ENCODE assay signal across 16 cellular contexts in the genomic region with DNA sequence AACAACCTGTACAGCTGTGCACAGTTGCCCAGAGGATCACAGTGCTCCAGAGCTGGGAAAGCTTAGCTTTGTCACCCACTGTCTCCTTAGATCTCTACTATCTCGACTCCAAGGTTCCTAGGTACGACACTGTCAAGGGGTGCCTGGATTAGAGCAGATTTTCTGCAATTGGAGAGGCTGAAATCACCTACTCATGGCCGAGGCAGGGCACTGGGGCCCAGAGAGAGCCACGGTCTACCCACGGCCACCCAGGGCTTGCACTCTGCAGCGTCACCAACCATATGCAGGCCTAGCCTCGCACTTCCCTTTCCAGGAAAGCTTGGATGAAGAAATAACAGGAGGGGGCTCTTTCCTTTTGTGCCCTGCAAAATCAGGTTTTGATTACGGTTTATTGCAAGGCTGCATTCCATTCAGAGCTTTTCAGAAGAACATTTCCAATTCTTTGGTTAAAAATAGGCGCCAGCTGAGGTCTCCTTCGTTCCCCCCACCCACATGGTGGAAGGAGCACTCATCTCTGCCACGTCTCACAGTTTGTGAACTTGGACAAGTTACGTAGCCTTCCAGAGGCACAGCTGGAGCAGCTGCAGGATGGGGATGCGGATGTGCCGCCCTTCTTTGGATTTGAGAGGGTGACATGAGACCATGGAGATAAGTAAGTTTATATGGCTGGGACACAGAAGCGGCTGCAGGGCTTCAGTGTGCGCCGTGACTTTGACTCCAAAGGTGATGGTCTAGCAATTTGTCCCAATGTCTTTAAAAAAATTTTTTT.
DNase-seq lines count a peak whose midpoint lies in the region; ATAC-seq and TF ChIP-seq lines count a peak whose summit lies in the region.
"Had no signal": no experiment of that assay in that cellular context is flagged by ENCODE, and none has a peak within 500 bp of the region (broad histone marks: within the 10 kb centered on the region; RNA-seq: fewer than 3 reads in every experiment).

No MANE protein-coding gene starts in this region.

- H3K79me2 ChIP-seq in smooth muscle cell (ENCODE audit: low read depth) = no peaks in the 10 kb centered on the region

- H3K9ac ChIP-seq in smooth muscle cell (ENCODE audit: low read depth) = no peak overlapping the region
- H3K9ac ChIP-seq: BLaER1 had no signal

- no peaks in the 10 kb centered on the region for H3F3A ChIP-seq in smooth muscle cell (ENCODE audit: low read depth)

- peaks cover 14% of the 10 kb centered on the region for H3K27me3 ChIP-seq in smooth muscle cell (ENCODE audit: low read depth)
- H3K27me3 ChIP-seq: BLaER1 had no signal

- no peak overlapping the region for H3K4me3 Mint-ChIP-seq in stimulated activated effector memory CD8-positive, alpha-beta T cell treated with anti-CD3 and anti-CD28 coated beads, Interleukin-12 subunit alpha, Interleukin-12 subunit beta, amount 100 ng/mL, for 72 hours
- H3K4me3 Mint-ChIP-seq: CD14-positive monocyte; CD8-positive, alpha-beta T cell; IgD-negative memory B cell had no signal

- H3K4me3 ChIP-seq in AG10803 (ENCODE audit: low read length) (no peak overlapping the region), smooth muscle cell (no peak overlapping the region)
- H3K4me3 ChIP-seq: A549, BLaER1, HAP-1 had no signal

- no peaks in the 10 kb centered on the region for H3K36me3 ChIP-seq in smooth muscle cell (ENCODE audit: low read depth)
- H3K36me3 ChIP-seq: BLaER1, HAP-1 had no signal

- H3K4me1 Mint-ChIP-seq in stimulated activated effector memory CD8-positive, alpha-beta T cell treated with anti-CD3 and anti-CD28 coated beads, Interleukin-12 subunit alpha, Interleukin-12 subunit beta, amount 100 ng/mL, for 72 hours = no peaks in the 10 kb centered on the region
- H3K4me1 Mint-ChIP-seq: CD14-positive monocyte, IgD-negative memory B cell had no signal

- H3K9me3 Mint-ChIP-seq in stimulated activated effector memory CD8-positive, alpha-beta T cell treated with anti-CD3 and anti-CD28 coated beads, Interleukin-12 subunit alpha, Interleukin-12 subunit beta, amount 100 ng/mL, for 72 hours = no peaks in the 10 kb centered on the region
- H3K9me3 Mint-ChIP-seq: CD14-positive monocyte; CD8-positive, alpha-beta T cell had no signal

- TF ChIP-seq CTCF in AG10803 (conservative IDR thresholded peaks at IDR 0.05; ENCODE audit: low read length) (no peak), smooth muscle cell (IDR thresholded peaks at IDR 0.05; ENCODE audit: borderline replicate concordance, insufficient read depth, poor library complexity, severe bottlenecking) (no peak)

- no peak overlapping the region for H3K4me2 ChIP-seq in smooth muscle cell
- H3K4me2 ChIP-seq: A549, BLaER1 had no signal

- H3K9me3 ChIP-seq in smooth muscle cell (replicated peaks; ENCODE audit: low read depth) = no peaks in the 10 kb centered on the region
- H3K9me3 ChIP-seq: A549, BLaER1, HAP-1 had no signal

- no peaks in the 10 kb centered on the region for H3K4me1 ChIP-seq in smooth muscle cell (ENCODE audit: low read depth)
- H3K4me1 ChIP-seq: A549, HAP-1 had no signal

- ATAC-seq in stimulated activated effector memory CD8-positive, alpha-beta T cell treated with anti-CD3 and anti-CD28 coated beads, Interleukin-12 subunit alpha, Interleukin-12 subunit beta, amount 100 ng/mL, for 72 hours = peak; percentile 25
- ATAC-seq in GM21723 (IDR thresholded peaks at IDR 0.05; ENCODE audit: unreplicated experiment) = no peak
- ATAC-seq: A549; CD8-positive, alpha-beta T cell; HepG2 had no signal

- no peak overlapping the region for H3K27ac ChIP-seq in smooth muscle cell (ENCODE audit: low read depth)
- H3K27ac ChIP-seq: 22Rv1, A549, BLaER1 had no signal

- DNase-seq in AG10803 (ENCODE audit: low read depth) (peak; percentile 23), UCSD-AML1 (lab: John Stamatoyannopoulos, UW; ENCODE audit: unreplicated experiment) (peak; percentile 52), fibroblast of peridontal ligament (ENCODE audit: extremely low read depth) (peak; percentile 23), smooth muscle cell (lab: John Stamatoyannopoulos, UW; ENCODE audit: unreplicated experiment) (no peak), NCI-H1105 (lab: John Stamatoyannopoulos, UW) (no peak)
- no peak for DNase-seq in stimulated activated effector memory CD8-positive, alpha-beta T cell treated with anti-CD3 and anti-CD28 coated beads, Interleukin-12 subunit alpha, Interleukin-12 subunit beta, amount 100 ng/mL, for 72 hours (ENCODE audit: low spot score in 2 of 2)
- DNase-seq: CD8-positive, alpha-beta T cell; COR-L47 had no signal

- H3K27ac Mint-ChIP-seq in stimulated activated effector memory CD8-positive, alpha-beta T cell treated with anti-CD3 and anti-CD28 coated beads, Interleukin-12 subunit alpha, Interleukin-12 subunit beta, amount 100 ng/mL, for 72 hours = no peak overlapping the region
- H3K27ac Mint-ChIP-seq: CD8-positive, alpha-beta T cell; IgD-negative memory B cell had no signal

- no peaks in the 10 kb centered on the region for H4K20me1 ChIP-seq in smooth muscle cell (ENCODE audit: low read depth)
- H4K20me1 ChIP-seq: BLaER1 had no signal

- no peaks in the 10 kb centered on the region for H3K36me3 Mint-ChIP-seq in stimulated activated effector memory CD8-positive, alpha-beta T cell treated with anti-CD3 and anti-CD28 coated beads, Interleukin-12 subunit alpha, Interleukin-12 subunit beta, amount 100 ng/mL, for 72 hours
- H3K36me3 Mint-ChIP-seq: CD14-positive monocyte; CD8-positive, alpha-beta T cell; IgD-negative memory B cell had no signal

- no peak overlapping the region for H2AFZ ChIP-seq in smooth muscle cell (ENCODE audit: low read depth)

- WGBS in smooth muscle cell (ENCODE audit: low lambda C conversion rate) = 81% methylated on average over 17 of the region's 17 CpGs

Comparison
In these comparisons a context has a peak if more than half of its experiments do, and no peak if none do; other contexts are left out.
1. DNase-seq: peak in AG10803 (single experiment), UCSD-AML1 (single experiment) and fibroblast of peridontal ligament (single experiment); none in stimulated activated effector memory CD8-positive, alpha-beta T cell treated with anti-CD3 and anti-CD28 coated beads, Interleukin-12 subunit alpha, Interleukin-12 subunit beta, amount 100 ng/mL, for 72 hours (0 of 2), smooth muscle cell (single experiment) and NCI-H1105 (single experiment).